In the genomic region with DNA sequence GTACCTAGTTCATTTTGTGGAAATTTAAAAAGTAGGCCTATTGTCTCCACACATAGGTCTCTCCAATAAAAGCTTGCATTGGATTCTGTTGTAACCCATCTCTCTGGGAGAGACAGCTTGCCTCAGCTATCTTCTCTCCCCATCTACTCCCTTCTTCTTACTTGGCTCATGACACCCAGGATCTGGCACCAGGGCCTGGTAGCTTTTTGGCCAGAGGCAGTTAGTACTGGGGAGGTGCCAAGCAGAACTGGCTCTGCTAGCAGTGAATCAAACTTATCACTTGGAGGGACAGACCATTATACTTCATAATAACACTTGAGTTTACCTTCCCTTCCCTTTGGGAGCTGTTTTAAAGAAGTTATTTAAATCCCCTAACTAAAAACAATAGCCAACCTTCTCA, we compare ENCODE assay signal across 20 cellular contexts. TPM values are rescaled to one million over a fixed set of nuclear protein-coding genes. Genes with fewer than 3 reads are reported as not detected.
DNase-seq lines count a peak whose midpoint lies in the region; ATAC-seq and TF ChIP-seq lines count a peak whose summit lies in the region.
"Had no signal": no experiment of that assay in that cellular context is flagged by ENCODE, and none has a peak within 500 bp of the region (broad histone marks: within the 10 kb centered on the region; RNA-seq: fewer than 3 reads in every experiment).

No MANE protein-coding gene starts in this region.

- H3K9me3 ChIP-seq in IMR-90 (ENCODE audit: control insufficient read depth, insufficient read depth, low read length) (no peaks in the 10 kb centered on the region), left ventricle myocardium inferior (replicated peaks) (no peaks in the 10 kb centered on the region)
- H3K9me3 ChIP-seq: SJCRH30 had no signal

- H4K20me1 ChIP-seq in IMR-90 (ENCODE audit: insufficient read depth, low read length) = no peaks in the 10 kb centered on the region

- H3K9ac ChIP-seq in IMR-90 (ENCODE audit: low read depth, low read length) = no peak overlapping the region
- H3K9ac ChIP-seq: KMS-11 had no signal

- H3K79me1 ChIP-seq in IMR-90 (ENCODE audit: low read depth in 1 of 2, low read length in 2 of 2) = no peaks in the 10 kb centered on the region

- peaks cover 1% of the 10 kb centered on the region for H3K27me3 Mint-ChIP-seq in activated T-helper 2 cell treated with anti-CD3 and anti-CD28 coated beads, Interferon-gamma antibody, Interleukin-2, Interleukin-4, amounts not matched to agents 10 μg/mL and 5 μg/mL and 100 μg/mL, durations not matched to agents 14 hours and 24 hours and 36 hours (ENCODE audit: low read depth)

- no peaks in the 10 kb centered on the region for H3K36me3 Mint-ChIP-seq in activated T-helper 2 cell treated with anti-CD3 and anti-CD28 coated beads, Interferon-gamma antibody, Interleukin-2, Interleukin-4, amounts not matched to agents 10 μg/mL and 5 μg/mL and 100 μg/mL, durations not matched to agents 14 hours and 24 hours and 36 hours (ENCODE audit: low read depth)

- no peak overlapping the region for H2AK9ac ChIP-seq in IMR-90 (replicated peaks; ENCODE audit: low read depth, low read length, poor library complexity)

- peaks cover 18% of the 10 kb centered on the region for H3K4me1 ChIP-seq in IMR-90 (ENCODE audit: control insufficient read depth, insufficient read depth, low read length)
- H3K4me1 ChIP-seq in left ventricle myocardium inferior = peaks cover 48% of the 10 kb centered on the region

- H4K5ac ChIP-seq in IMR-90 (ENCODE audit: low read depth, low read length) = no peak overlapping the region

- no peak overlapping the region for H4K91ac ChIP-seq in IMR-90 (ENCODE audit: insufficient read depth, low read depth, low read length)

- H3K4me1 Mint-ChIP-seq in activated T-helper 2 cell treated with anti-CD3 and anti-CD28 coated beads, Interferon-gamma antibody, Interleukin-2, Interleukin-4, amounts not matched to agents 10 μg/mL and 5 μg/mL and 100 μg/mL, durations not matched to agents 14 hours and 24 hours and 36 hours (ENCODE audit: low read depth) = peaks cover 21% of the 10 kb centered on the region

- H3K27me3 ChIP-seq in IMR-90 (ENCODE audit: control insufficient read depth, insufficient read depth, low read length) = no peaks in the 10 kb centered on the region
- no peaks in the 10 kb centered on the region for H3K27me3 ChIP-seq in left ventricle myocardium inferior (ENCODE audit: low read depth)
- H3K27me3 ChIP-seq: SJCRH30 had no signal

- CTCF ChIA-PET in IMR-90 (lab: Yijun Ruan, JAX) = no interaction called here

- no peaks in the 10 kb centered on the region for H3K9me3 Mint-ChIP-seq in activated T-helper 2 cell treated with anti-CD3 and anti-CD28 coated beads, Interferon-gamma antibody, Interleukin-2, Interleukin-4, amounts not matched to agents 10 μg/mL and 5 μg/mL and 100 μg/mL, durations not matched to agents 14 hours and 24 hours and 36 hours
- H3K9me3 Mint-ChIP-seq: CD4-positive, alpha-beta T cell had no signal

- no peak overlapping the region for H2BK20ac ChIP-seq in IMR-90 (ENCODE audit: low read depth, low read length)

- no peak overlapping the region; the same call in 1 of the 2 replicates for H3K4ac ChIP-seq in IMR-90 (ENCODE audit: low read depth, low read length)

- TF ChIP-seq RAD21 in IMR-90 (IDR thresholded peaks at IDR 0.05; ENCODE audit: low read length) = no peak

- H4K8ac ChIP-seq in IMR-90 (ENCODE audit: low read depth in 2 of 2, low read length in 2 of 2) = no peak overlapping the region

- no TSS peak for BruUV-seq in IMR-90 (replicated peaks; lab: Mats Ljungman, UMichigan)

- peak overlapping the region; percentile 27; the same call in 1 of the 2 replicates for H3K27ac ChIP-seq in C4-2B
- H3K27ac ChIP-seq in IMR-90 (ENCODE audit: insufficient read depth, low read length) = no peak overlapping the region
- H3K27ac ChIP-seq in left ventricle myocardium inferior (replicated peaks) = peak overlapping the region; percentile 23
- H3K27ac ChIP-seq: KMS-11, SJCRH30 had no signal

- ATAC-seq in IMR-90 (ENCODE audit: low read depth) = no peak
- no peak for ATAC-seq in GM18511 (IDR thresholded peaks at IDR 0.05; ENCODE audit: unreplicated experiment)
- ATAC-seq: Panc1 had no signal

- TF ChIP-seq POLR2A in IMR-90 (IDR thresholded peaks at IDR 0.05; ENCODE audit: low read depth, low read length) = no peak

- H3K9me1 ChIP-seq in IMR-90 (ENCODE audit: insufficient read depth, low read length) = peaks cover 9% of the 10 kb centered on the region; the same call in 1 of the 2 replicates

- peak overlapping the region; percentile 8; the same call in 1 of the 2 replicates for H2BK120ac ChIP-seq in IMR-90 (ENCODE audit: low read depth, low read length)

- no peak for DNase-seq in IMR-90
- peak; percentile 2 to 82 for DNase-seq in T47D (ENCODE audit: low read depth in 1 of 2, low spot score in 1 of 2)
- peak; percentile 31 for DNase-seq in left ventricle myocardium inferior
- DNase-seq in RPMI8226 = no peak
- no peak for DNase-seq in NCI-H1436 (lab: John Stamatoyannopoulos, UW)
- DNase-seq in activated T-helper 2 cell treated with anti-CD3 and anti-CD28 coated beads, Interferon-gamma antibody, Interleukin-2, Interleukin-4, amounts not matched to agents 10 μg/mL and 5 μg/mL and 100 μg/mL, durations not matched to agents 14 hours and 24 hours and 36 hours (ENCODE audit: low spot score) = no peak
- DNase-seq: AML-193; Calu3; CD4-positive, alpha-beta T cell; DND-41; GF-D8; NCI-H1417 treated with DMSO at 0.1 percent for 48 hours; NCI-H2081 treated with DMSO at 0.1 percent for 48 hours; NCI-H226; NCI-H69; SJCRH30 had no signal

- intact Hi-C loops in IMR-90 (cut with micrococcal nuclease) (no loop called here), left ventricle myocardium inferior (cut with micrococcal nuclease) (no loop called here)
- intact Hi-C loops in activated T-helper 2 cell treated with anti-CD3 and anti-CD28 coated beads, Interferon-gamma antibody, Interleukin-2, Interleukin-4, amounts not matched to agents 10 μg/mL and 5 μg/mL and 100 μg/mL, durations not matched to agents 14 hours and 24 hours and 36 hours (cut with micrococcal nuclease) = no loop called here

- H2BK15ac ChIP-seq in IMR-90 (ENCODE audit: low read depth, low read length) = no peak overlapping the region

- H3K23ac ChIP-seq in IMR-90 (ENCODE audit: low read depth, low read length) = no peak overlapping the region

- H3K18ac ChIP-seq in IMR-90 (ENCODE audit: low read depth, low read length) = no peak overlapping the region

- no peak overlapping the region for H3K56ac ChIP-seq in IMR-90 (ENCODE audit: extremely low read depth, insufficient read depth, low read length)

- dilution Hi-C loops in IMR-90 (cut with HindIII; ENCODE audit: low sequenced_read_pairs, unreplicated experiment) = no loop called here

- H3K4me3 ChIP-seq in IMR-90 (ENCODE audit: insufficient read depth, low read depth, low read length) = no peak overlapping the region
- H3K4me3 ChIP-seq in left ventricle myocardium inferior = no peak overlapping the region
- H3K4me3 ChIP-seq: SJCRH30 had no signal

- H3K14ac ChIP-seq in IMR-90 (replicated peaks; ENCODE audit: low read depth, low read length) = no peak overlapping the region

- in situ Hi-C loops in IMR-90 (cut with MboI; ENCODE audit: low sequenced_read_pairs) = no loop called here
- in situ Hi-C loops in T47D (cut with HindIII; ENCODE audit: low pct_unique_long_range_greater_than_20kb, low sequenced_read_pairs) = no loop called here

- no peaks in the 10 kb centered on the region for H3K36me3 ChIP-seq in IMR-90 (ENCODE audit: control insufficient read depth, insufficient read depth, low read length)
- H3K36me3 ChIP-seq in left ventricle myocardium inferior = no peaks in the 10 kb centered on the region
- H3K36me3 ChIP-seq: SJCRH30 had no signal

- no peak overlapping the region for H3K4me3 Mint-ChIP-seq in activated T-helper 2 cell treated with anti-CD3 and anti-CD28 coated beads, Interferon-gamma antibody, Interleukin-2, Interleukin-4, amounts not matched to agents 10 μg/mL and 5 μg/mL and 100 μg/mL, durations not matched to agents 14 hours and 24 hours and 36 hours (ENCODE audit: low read depth)
- H3K4me3 Mint-ChIP-seq: CD4-positive, alpha-beta T cell had no signal

- H3K27ac Mint-ChIP-seq in activated T-helper 2 cell treated with anti-CD3 and anti-CD28 coated beads, Interferon-gamma antibody, Interleukin-2, Interleukin-4, amounts not matched to agents 10 μg/mL and 5 μg/mL and 100 μg/mL, durations not matched to agents 14 hours and 24 hours and 36 hours = no peak overlapping the region
- H3K27ac Mint-ChIP-seq: CD4-positive, alpha-beta T cell had no signal

- no peak overlapping the region for H3K4me2 ChIP-seq in IMR-90 (ENCODE audit: low read depth, low read length)
- H3K4me2 ChIP-seq: KMS-11 had no signal

- H2AFZ ChIP-seq in IMR-90 (replicated peaks; ENCODE audit: low read length, poor library complexity) = no peak overlapping the region

- POLR2A ChIA-PET in IMR-90 (lab: Charles Lee; ENCODE audit: unreplicated experiment) = no interaction called here

- H2AK5ac ChIP-seq in IMR-90 (ENCODE audit: low read depth, low read length) = no peak overlapping the region

- TF ChIP-seq CTCF in C4-2B (conservative IDR thresholded peaks at IDR 0.05) = no peak
- no peak for TF ChIP-seq CTCF in IMR-90 (conservative IDR thresholded peaks at IDR 0.05; ENCODE audit: low read depth, low read length)
- no peak for TF ChIP-seq CTCF in left ventricle myocardium inferior (IDR thresholded peaks at IDR 0.05; ENCODE audit: borderline replicate concordance)

- H2BK5ac ChIP-seq in IMR-90 (ENCODE audit: low read depth, low read length, poor library complexity, severe bottlenecking) = no peak overlapping the region

TF ChIP-seq in IMR-90, 13 proteins besides CTCF, POLR2A, EP300 and RAD21:
- TF ChIP-seq NFE2L2 (IDR thresholded peaks at IDR 0.05; ENCODE audit: low read depth, low read length) = no peak
- TF ChIP-seq FOS (IDR thresholded peaks at IDR 0.05; ENCODE audit: low read depth, low read length) = no peak
- TF ChIP-seq SMC3 (IDR thresholded peaks at IDR 0.05; ENCODE audit: low read depth, low read length) = no peak
- no peak for TF ChIP-seq CEBPB (IDR thresholded peaks at IDR 0.05; ENCODE audit: low read depth, low read length)
- no peak for TF ChIP-seq RCOR1 (IDR thresholded peaks at IDR 0.05; ENCODE audit: insufficient replicate concordance, low read length)

RNA-seq across cellular contexts. Expression of a gene that starts 31.8 kb away (rescaled TPM):
- total RNA-seq in IMR-90 (2012; rRNA removed) = 0.28 and 0.36 TPM in 2 replicates
- polyA plus RNA-seq in IMR-90 (2012; rRNA removed) = 0.65 and 0.74 TPM in 2 replicates
- polyA plus RNA-seq in IMR-90 (2012; cell fraction: cytosol; rRNA removed) = 0.15 and 0.66 TPM in 2 replicates
- 0.16 and 0.36 TPM in 2 replicates for polyA plus RNA-seq in IMR-90 (2012; cell fraction: nucleus; rRNA removed; ENCODE audit: low replicate concordance)
- total RNA-seq in left ventricle myocardium inferior = not detected
- not detected in 2 replicates for total RNA-seq in activated T-helper 2 cell treated with anti-CD3 and anti-CD28 coated beads, Interferon-gamma antibody, Interleukin-2, Interleukin-4, amounts not matched to agents 10 μg/mL and 5 μg/mL and 100 μg/mL, durations not matched to agents 14 hours and 24 hours and 36 hours
- total RNA-seq: Calu3; CD4-positive, alpha-beta T cell had no signal

Comparison
In these comparisons a context has a peak if more than half of its experiments do, and no peak if none do; other contexts are left out.
1. DNase-seq: peak in T47D (2 of 2) and left ventricle myocardium inferior (single experiment); none in IMR-90 (single experiment), RPMI8226 (single experiment), NCI-H1436 (single experiment) and activated T-helper 2 cell treated with anti-CD3 and anti-CD28 coated beads, Interferon-gamma antibody, Interleukin-2, Interleukin-4, amounts not matched to agents 10 μg/mL and 5 μg/mL and 100 μg/mL, durations not matched to agents 14 hours and 24 hours and 36 hours (single experiment).